1 cellular context compared by ENCODE assay signal in genomic region chr1:172557270-172557669, GRCh38.
TF ChIP-seq lines count a peak whose summit lies in the region.

No MANE protein-coding gene starts in this region.

TF ChIP-seq in HepG2, 621 proteins besides CTCF, POLR2A, EP300 and RAD21 (continues in another document):
- TF ChIP-seq NCOA5 (CRISPR knock-in tag; IDR thresholded peaks at IDR 0.05) = no peak
- no peak for TF ChIP-seq IRF9 (CRISPR knock-in tag; IDR thresholded peaks at IDR 0.05; ENCODE audit: borderline replicate concordance)
- no peak for TF ChIP-seq HOXA5 (CRISPR knock-in tag; IDR thresholded peaks at IDR 0.05)
- TF ChIP-seq FOXO1 (CRISPR knock-in tag; IDR thresholded peaks at IDR 0.05) = no peak
- TF ChIP-seq PCBP1 (IDR thresholded peaks at IDR 0.05; ENCODE audit: borderline replicate concordance, low read depth, low read length) = no peak
- no peak for TF ChIP-seq KMT2B (CRISPR knock-in tag; IDR thresholded peaks at IDR 0.05)
- TF ChIP-seq FOXK2 (IDR thresholded peaks at IDR 0.05) = no peak
- TF ChIP-seq UBTF (CRISPR knock-in tag; IDR thresholded peaks at IDR 0.05) = no peak
- TF ChIP-seq ZNF33A (CRISPR knock-in tag; IDR thresholded peaks at IDR 0.05; ENCODE audit: borderline replicate concordance) = no peak
- TF ChIP-seq NR0B2 (CRISPR knock-in tag; IDR thresholded peaks at IDR 0.05) = no peak
- TF ChIP-seq ZNF446 (CRISPR knock-in tag; IDR thresholded peaks at IDR 0.05) = no peak
- TF ChIP-seq ZNF646 (CRISPR knock-in tag; IDR thresholded peaks at IDR 0.05) = no peak
- no peak for TF ChIP-seq MLX (CRISPR knock-in tag; IDR thresholded peaks at IDR 0.05)
- no peak for TF ChIP-seq IKZF4 (CRISPR knock-in tag; IDR thresholded peaks at IDR 0.05; ENCODE audit: borderline replicate concordance, low read depth, not compliant biosample characterization)
- TF ChIP-seq HNF4A (CRISPR knock-in tag; IDR thresholded peaks at IDR 0.05) = peak; percentile 75
- TF ChIP-seq HNF1B (CRISPR knock-in tag; IDR thresholded peaks at IDR 0.05) = no peak
- TF ChIP-seq MED1 (CRISPR knock-in tag; IDR thresholded peaks at IDR 0.05) = 0 out of 2 replicates have a peak, but pooled peaks have one; percentile 20
- TF ChIP-seq RNF219 (CRISPR knock-in tag; IDR thresholded peaks at IDR 0.05) = no peak
- no peak for TF ChIP-seq ZNF570 (CRISPR knock-in tag; IDR thresholded peaks at IDR 0.05; ENCODE audit: borderline replicate concordance)
- TF ChIP-seq RXRB (CRISPR knock-in tag; IDR thresholded peaks at IDR 0.05; ENCODE audit: borderline replicate concordance) = no peak
- TF ChIP-seq MAF1 (CRISPR knock-in tag; IDR thresholded peaks at IDR 0.05; ENCODE audit: borderline replicate concordance) = no peak
- no peak for TF ChIP-seq LBX2 (CRISPR knock-in tag; IDR thresholded peaks at IDR 0.05; ENCODE audit: borderline replicate concordance)
- peak; percentile 95; the same call in 1 of the 2 replicates for TF ChIP-seq SIX1 (CRISPR knock-in tag; IDR thresholded peaks at IDR 0.05; ENCODE audit: borderline replicate concordance)
- TF ChIP-seq CREM (IDR thresholded peaks at IDR 0.05) = peak; percentile 32; the same call in 1 of the 2 replicates
- no peak for TF ChIP-seq CREM (CRISPR knock-in tag; IDR thresholded peaks at IDR 0.05)
- TF ChIP-seq ZBTB49 (CRISPR knock-in tag; IDR thresholded peaks at IDR 0.05; ENCODE audit: borderline replicate concordance) = no peak
- TF ChIP-seq ZNF678 (CRISPR knock-in tag; IDR thresholded peaks at IDR 0.05) = no peak
- no peak for TF ChIP-seq ZIK1 (CRISPR knock-in tag; IDR thresholded peaks at IDR 0.05; ENCODE audit: borderline replicate concordance, low read depth)
- TF ChIP-seq RFX3 (CRISPR knock-in tag; IDR thresholded peaks at IDR 0.05) = no peak
- TF ChIP-seq ZNF883 (CRISPR knock-in tag; IDR thresholded peaks at IDR 0.05; ENCODE audit: not compliant biosample characterization) = no peak
- TF ChIP-seq ZNF329 (CRISPR knock-in tag; IDR thresholded peaks at IDR 0.05; ENCODE audit: low read depth) = no peak
- no peak for TF ChIP-seq BORCS8-MEF2B (CRISPR knock-in tag; IDR thresholded peaks at IDR 0.05)
- TF ChIP-seq HOXD1 (CRISPR knock-in tag; IDR thresholded peaks at IDR 0.05) = no peak
- no peak for TF ChIP-seq ZNF496 (CRISPR knock-in tag; IDR thresholded peaks at IDR 0.05; ENCODE audit: insufficient replicate concordance)
- no peak for TF ChIP-seq ZNF414 (CRISPR knock-in tag; IDR thresholded peaks at IDR 0.05)
- TF ChIP-seq ZNF703 (CRISPR knock-in tag; IDR thresholded peaks at IDR 0.05; ENCODE audit: borderline replicate concordance) = no peak
- no peak for TF ChIP-seq KDM4B (CRISPR knock-in tag; IDR thresholded peaks at IDR 0.05)
- TF ChIP-seq ZNF510 (CRISPR knock-in tag; IDR thresholded peaks at IDR 0.05; ENCODE audit: low read depth) = no peak
- TF ChIP-seq ZNF513 (CRISPR knock-in tag; conservative IDR thresholded peaks at IDR 0.05) = no peak
- no peak for TF ChIP-seq KAT2B (IDR thresholded peaks at IDR 0.05; ENCODE audit: borderline replicate concordance, low read depth, low read length)
- no peak for TF ChIP-seq ZNF749 (CRISPR knock-in tag; IDR thresholded peaks at IDR 0.05; ENCODE audit: borderline replicate concordance)
- TF ChIP-seq NBN (conservative IDR thresholded peaks at IDR 0.05) = no peak
- no peak for TF ChIP-seq JUN (CRISPR knock-in tag; IDR thresholded peaks at IDR 0.05)
- TF ChIP-seq TSC22D2 (CRISPR knock-in tag; IDR thresholded peaks at IDR 0.05; ENCODE audit: borderline replicate concordance) = no peak
- TF ChIP-seq HCFC1 (IDR thresholded peaks at IDR 0.05; ENCODE audit: low read depth, low read length) = no peak
- TF ChIP-seq HHEX (CRISPR knock-in tag; IDR thresholded peaks at IDR 0.05) = no peak
